In the genomic region with DNA sequence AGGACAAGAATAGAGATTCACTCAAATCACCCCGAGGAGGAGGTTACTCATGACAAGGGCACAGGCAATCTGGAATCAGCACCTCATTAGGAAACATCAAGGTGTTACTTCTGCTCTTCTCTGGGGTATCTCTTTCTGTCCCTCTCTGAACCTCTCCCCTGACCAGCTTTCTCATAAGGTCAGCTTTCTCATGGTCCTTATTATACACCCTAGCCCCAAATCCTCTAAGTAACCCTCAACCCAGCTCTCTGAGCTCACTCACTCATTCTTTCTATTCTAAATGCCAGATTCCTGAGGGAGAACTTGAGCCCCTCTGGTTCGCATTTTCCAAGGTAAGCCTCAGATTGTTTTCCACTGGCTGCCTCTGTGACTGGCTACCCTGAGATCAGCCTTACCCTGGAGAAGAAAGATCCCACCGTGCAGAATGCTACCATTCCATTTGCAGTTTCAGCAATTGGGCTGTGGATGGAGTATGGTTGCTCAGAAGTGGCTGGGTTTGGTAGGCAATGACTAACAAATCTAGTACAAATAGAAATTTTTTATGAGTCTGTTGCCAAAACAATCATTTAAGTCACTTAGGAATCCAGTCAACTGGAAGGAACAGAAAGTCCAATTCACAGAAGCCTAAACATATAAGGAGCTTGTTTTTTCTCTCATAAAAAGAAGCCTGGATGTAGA, we compare ENCODE assay signal across 19 cellular contexts. TPM values are rescaled to one million over a fixed set of nuclear protein-coding genes. Genes with fewer than 3 reads are reported as not detected.
DNase-seq lines count a peak whose midpoint lies in the region; ATAC-seq and TF ChIP-seq lines count a peak whose summit lies in the region.
"Had no signal": no experiment of that assay in that cellular context is flagged by ENCODE, and none has a peak within 500 bp of the region (broad histone marks: within the 10 kb centered on the region; RNA-seq: fewer than 3 reads in every experiment).

No MANE protein-coding gene starts in this region.

- no peak for DNase-seq in activated naive CD4-positive, alpha-beta T cell treated with anti-CD3 and anti-CD28 coated beads, Interleukin-2, amount 50 U/mL, for 16 hours
- DNase-seq in LNCaP clone FGC (ENCODE audit: low read depth), result peak; percentile 48
- peak; percentile 44 for DNase-seq in epithelial cell of proximal tubule (ENCODE audit: low read depth)
- no peak for DNase-seq in stimulated activated naive CD8-positive, alpha-beta T cell treated with anti-CD3 and anti-CD28 coated beads, Interleukin-15, amount 100 ng/mL, for 72 hours
- DNase-seq in upper lobe of left lung, result no peak
- DNase-seq: CD4-positive, alpha-beta T cell; MG63; NCI-H1092 treated with DMSO at 0.1 percent for 48 hours; NCI-H1694 treated with DMSO at 0.1 percent for 48 hours; NCI-H446 treated with DMSO at 0.1 percent for 48 hours; NCI-H82; SIG-M5 had no signal

- peak; percentile 40 for ATAC-seq in stimulated activated naive CD8-positive, alpha-beta T cell treated with anti-CD3 and anti-CD28 coated beads, Interleukin-15, amount 100 ng/mL, for 72 hours
- ATAC-seq in upper lobe of left lung (ENCODE audit: low FRiP score in 2 of 2) (no peak), HG03280 (IDR thresholded peaks at IDR 0.05; ENCODE audit: unreplicated experiment) (no peak), HG03045 (IDR thresholded peaks at IDR 0.05; ENCODE audit: unreplicated experiment) (no peak)
- ATAC-seq: HepG2 had no signal

- H3K36me3 ChIP-seq in upper lobe of left lung, result no peaks in the 10 kb centered on the region
- H3K36me3 ChIP-seq: MG63 had no signal

- TF ChIP-seq CTCF in LNCaP clone FGC (IDR thresholded peaks at IDR 0.05; ENCODE audit: control insufficient read depth, extremely low read depth, insufficient read depth) (no peak), epithelial cell of proximal tubule (conservative IDR thresholded peaks at IDR 0.05; ENCODE audit: low read depth, low read length) (peak; percentile 26), upper lobe of left lung (IDR thresholded peaks at IDR 0.05) (no peak)

- H3K36me3 Mint-ChIP-seq in activated naive CD4-positive, alpha-beta T cell treated with anti-CD3 and anti-CD28 coated beads, Interleukin-2, amount 50 U/mL, for 24 hours, result peaks cover 2% of the 10 kb centered on the region

- H3K4me1 ChIP-seq in upper lobe of left lung, result no peaks in the 10 kb centered on the region

- no peaks in the 10 kb centered on the region for H3K27me3 ChIP-seq in upper lobe of left lung
- H3K27me3 ChIP-seq: MG63 had no signal

- H3K27me3 Mint-ChIP-seq in activated naive CD4-positive, alpha-beta T cell treated with anti-CD3 and anti-CD28 coated beads, Interleukin-2, amount 50 U/mL, for 24 hours, result no peaks in the 10 kb centered on the region
- H3K27me3 Mint-ChIP-seq in stimulated activated naive CD8-positive, alpha-beta T cell treated with anti-CD3 and anti-CD28 coated beads, Interleukin-15, amount 100 ng/mL, for 72 hours, result no peaks in the 10 kb centered on the region
- H3K27me3 Mint-ChIP-seq: CD4-positive, alpha-beta T cell had no signal

- H3K4me3 Mint-ChIP-seq in activated naive CD4-positive, alpha-beta T cell treated with anti-CD3 and anti-CD28 coated beads, Interleukin-2, amount 50 U/mL, for 24 hours, result no peak overlapping the region
- H3K4me3 Mint-ChIP-seq in stimulated activated naive CD8-positive, alpha-beta T cell treated with anti-CD3 and anti-CD28 coated beads, Interleukin-15, amount 100 ng/mL, for 72 hours, result no peak overlapping the region
- H3K4me3 Mint-ChIP-seq: B cell; CD4-positive, alpha-beta T cell had no signal

- H3K9me3 ChIP-seq in upper lobe of left lung, result no peaks in the 10 kb centered on the region
- H3K9me3 ChIP-seq: MG63 had no signal

- H3K27ac ChIP-seq in upper lobe of left lung, result no peak overlapping the region
- H3K27ac ChIP-seq: KMS-11 had no signal

- TF ChIP-seq EP300 in upper lobe of left lung (IDR thresholded peaks at IDR 0.05), result no peak

- H3K4me3 ChIP-seq in LNCaP clone FGC (ENCODE audit: low read depth, low read length), result no peak overlapping the region
- no peak overlapping the region for H3K4me3 ChIP-seq in epithelial cell of proximal tubule (ENCODE audit: low read depth, low read length)
- H3K4me3 ChIP-seq in upper lobe of left lung, result no peak overlapping the region
- H3K4me3 ChIP-seq: MG63 had no signal

- peak overlapping the region; percentile 19 for H3K27ac Mint-ChIP-seq in activated naive CD4-positive, alpha-beta T cell treated with anti-CD3 and anti-CD28 coated beads, Interleukin-2, amount 50 U/mL, for 24 hours
- peak overlapping the region; percentile 10 to 32 for H3K27ac Mint-ChIP-seq in stimulated activated naive CD8-positive, alpha-beta T cell treated with anti-CD3 and anti-CD28 coated beads, Interleukin-15, amount 100 ng/mL, for 72 hours
- H3K27ac Mint-ChIP-seq: B cell; CD4-positive, alpha-beta T cell had no signal

- no peaks in the 10 kb centered on the region for H3K9me3 Mint-ChIP-seq in activated naive CD4-positive, alpha-beta T cell treated with anti-CD3 and anti-CD28 coated beads, Interleukin-2, amount 50 U/mL, for 24 hours
- H3K9me3 Mint-ChIP-seq in stimulated activated naive CD8-positive, alpha-beta T cell treated with anti-CD3 and anti-CD28 coated beads, Interleukin-15, amount 100 ng/mL, for 72 hours, result peaks cover 0 to 21% of the 10 kb centered on the region in 2 donors
- H3K9me3 Mint-ChIP-seq: CD4-positive, alpha-beta T cell had no signal

- peaks cover 4% of the 10 kb centered on the region for H3K4me1 Mint-ChIP-seq in activated naive CD4-positive, alpha-beta T cell treated with anti-CD3 and anti-CD28 coated beads, Interleukin-2, amount 50 U/mL, for 24 hours
- peaks cover 14% of the 10 kb centered on the region for H3K4me1 Mint-ChIP-seq in stimulated activated naive CD8-positive, alpha-beta T cell treated with anti-CD3 and anti-CD28 coated beads, Interleukin-15, amount 100 ng/mL, for 72 hours

- TF ChIP-seq POLR2A in upper lobe of left lung (IDR thresholded peaks at IDR 0.05), result no peak

- WGBS in upper lobe of left lung, 2 donors, result 83 to 89% methylated on average over 3 of the region's 3 CpGs

RNA-seq across cellular contexts. Expression of gene TIMD4, which starts 9.0 kb away (rescaled TPM):
- total RNA-seq in epithelial cell of proximal tubule (0.17 TPM in 1 of 2 replicates, not detected in the other), upper lobe of left lung (under 1 TPM in 2 of 6 donors, not detected in 4; 0.31 to 0.54 TPM)
- total RNA-seq: B cell, HepG2, RPMI7951 had no signal

Comparison
In these comparisons a context has a peak if more than half of its experiments do, and no peak if none do; other contexts are left out.
1. DNase-seq: peak in LNCaP clone FGC (single experiment) and epithelial cell of proximal tubule (single experiment); none in activated naive CD4-positive, alpha-beta T cell treated with anti-CD3 and anti-CD28 coated beads, Interleukin-2, amount 50 U/mL, for 16 hours (single experiment), stimulated activated naive CD8-positive, alpha-beta T cell treated with anti-CD3 and anti-CD28 coated beads, Interleukin-15, amount 100 ng/mL, for 72 hours (0 of 2) and upper lobe of left lung (0 of 2).